35 cellular contexts compared by ENCODE assay signal in genomic region chr10:69939033-69939432, GRCh38.
"Had no signal": no experiment of that assay in that cellular context is flagged by ENCODE, and none has a peak within 500 bp of the region (broad histone marks: within the 10 kb centered on the region; RNA-seq: fewer than 3 reads in every experiment).

No MANE protein-coding gene starts in this region.

- H3K27ac ChIP-seq: ascending aorta, Peyer's patch, WERI-Rb-1 had no signal

- H3K9me3 ChIP-seq: ascending aorta, Peyer's patch had no signal

- H3K36me3 ChIP-seq: ascending aorta, Peyer's patch, WERI-Rb-1 had no signal

- ATAC-seq: activated CD8-positive, alpha-beta memory T cell treated with anti-CD3 and anti-CD28 coated beads, Interleukin-2, amount 10 ng/mL, durations not matched to agents 7 days and 5 days; activated T-cell treated with anti-CD3 and anti-CD28 coated beads, Interleukin-2, amount 50 U/mL, for 72 hours; activated T-helper 17 cell treated with anti-CD3 and anti-CD28 coated beads, Interleukin-2, amount 50 U/mL, for 72 hours had no signal

- DNase-seq: activated CD4-positive, alpha-beta memory T cell treated with anti-CD3 and anti-CD28 coated beads, Interleukin-2, amount 10 ng/mL, durations not matched to agents 7 days and 5 days; activated CD4-positive, alpha-beta T cell treated with anti-CD3 and anti-CD28 coated beads for 1 hour; activated CD4-positive, alpha-beta T cell treated with anti-CD3 and anti-CD28 coated beads for 48 hours; activated CD4-positive, CD25-positive, alpha-beta regulatory T cell; activated CD8-positive, alpha-beta memory T cell treated with anti-CD3 and anti-CD28 coated beads for 24 hours; activated CD8-positive, alpha-beta memory T cell treated with anti-CD3 and anti-CD28 coated beads, Interleukin-2, amount 10 ng/mL, durations not matched to agents 7 days and 5 days; activated CD8-positive, alpha-beta memory T cell treated with anti-CD3 and anti-CD28 coated beads, Interleukin-2, amount 50 U/mL, for 48 hours; activated effector memory CD4-positive, alpha-beta T cell treated with anti-CD3 and anti-CD28 coated beads, Interleukin-2, amount 50 U/mL, for 16 hours; activated naive CD4-positive, alpha-beta T cell; activated naive CD8-positive, alpha-beta T cell treated with anti-CD3 and anti-CD28 coated beads, Interleukin-2, amount 10 ng/mL, durations not matched to agents 7 days and 5 days; activated T-cell treated with anti-CD3 and anti-CD28 coated beads, Interleukin-2, amount 50 U/mL, for 72 hours; amygdala; Karpas-422; NCI-H1048; NCI-H1105 treated with DMSO at 0.1 percent for 48 hours; NCI-H1436; NCI-H1694; NCI-H1930; NCI-H2081 treated with DMSO at 0.1 percent for 48 hours; NCI-H2171; NCI-H510A; NCI-H526; NCI-H748 treated with DMSO at 0.1 percent for 48 hours; NK-92 treated with Interleukin-12 subunit alpha and Interleukin-12 subunit beta, amount 100 ng/mL, for 24 hours; Peyer's patch; RPMI8226; SIG-M5; SW 1271; T-helper 1 cell; T-helper 2 cell; T-helper 9 cell; WERI-Rb-1 had no signal

- H3K27me3 ChIP-seq: ascending aorta, cardiac muscle cell, Peyer's patch had no signal

- H3K4me3 ChIP-seq: ascending aorta, cardiac muscle cell, Peyer's patch had no signal

- H3K4me1 ChIP-seq: Peyer's patch had no signal
